In the genomic region with DNA sequence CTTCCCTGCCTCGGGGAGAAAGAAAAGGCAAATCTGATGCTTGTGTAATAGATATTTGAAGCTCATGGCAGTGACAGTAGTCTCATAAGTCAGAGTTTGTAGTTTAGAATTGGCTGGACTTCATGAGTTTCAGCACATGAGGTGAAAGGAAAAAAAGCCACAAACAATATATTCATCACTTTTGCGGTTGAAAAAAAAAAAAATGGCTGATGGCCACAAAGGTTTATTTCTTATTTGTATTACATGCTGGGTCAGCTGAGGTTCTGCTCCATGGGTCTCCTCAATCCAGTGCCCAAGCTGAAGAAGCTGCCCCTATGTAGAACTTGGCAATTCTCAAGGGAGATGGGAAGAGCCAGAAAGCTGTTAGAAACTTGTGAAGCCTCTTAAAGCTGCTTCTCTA, we compare ENCODE assay signal across 1 cellular context.
TF ChIP-seq lines count a peak whose summit lies in the region.

No MANE protein-coding gene starts in this region.

TF ChIP-seq in K562, 482 proteins besides CTCF, POLR2A, EP300 and RAD21:
- TF ChIP-seq GABPB2 (CRISPR knock-in tag; conservative IDR thresholded peaks at IDR 0.05) (no peak), TRIM24 (IDR thresholded peaks at IDR 0.05) (no peak), ZNF384 (IDR thresholded peaks at IDR 0.05; ENCODE audit: low read depth, low read length) (no peak), ZNF316 (IDR thresholded peaks at IDR 0.05) (no peak), RNF2 (IDR thresholded peaks at IDR 0.05) (no peak), PURB (CRISPR knock-in tag; IDR thresholded peaks at IDR 0.05; ENCODE audit: low read depth) (no peak), BRCA1 (IDR thresholded peaks at IDR 0.05) (no peak), BRCA1 (CRISPR knock-in tag; IDR thresholded peaks at IDR 0.05) (no peak), ZNF23 (CRISPR knock-in tag; IDR thresholded peaks at IDR 0.05) (no peak), NR2C2 (CRISPR knock-in tag; IDR thresholded peaks at IDR 0.05) (no peak), NR2C2 (tag; IDR thresholded peaks at IDR 0.05) (no peak), RBM14 (IDR thresholded peaks at IDR 0.05; ENCODE audit: borderline replicate concordance, insufficient read depth, low read depth, low read length) (no peak), ZBTB12 (CRISPR knock-in tag; IDR thresholded peaks at IDR 0.05) (no peak), MEF2D (tag; conservative IDR thresholded peaks at IDR 0.05; ENCODE audit: low read depth) (no peak), GTF2A2 (tag; IDR thresholded peaks at IDR 0.05) (no peak), DPF2 (IDR thresholded peaks at IDR 0.05) (no peak), SMARCE1 (IDR thresholded peaks at IDR 0.05) (no peak), HDGF (IDR thresholded peaks at IDR 0.05) (no peak), SPI1 (IDR thresholded peaks at IDR 0.05; ENCODE audit: borderline replicate concordance, low read depth, low read length) (no peak), CGGBP1 (CRISPR knock-in tag; IDR thresholded peaks at IDR 0.05) (no peak)
- TF ChIP-seq, protein P1, sequence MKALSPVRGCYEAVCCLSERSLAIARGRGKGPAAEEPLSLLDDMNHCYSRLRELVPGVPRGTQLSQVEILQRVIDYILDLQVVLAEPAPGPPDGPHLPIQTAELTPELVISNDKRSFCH (CRISPR knock-in tag; IDR thresholded peaks at IDR 0.05): no peak
- TF ChIP-seq, protein P1 (tag; IDR thresholded peaks at IDR 0.05): no peak
- TF ChIP-seq, protein P2, sequence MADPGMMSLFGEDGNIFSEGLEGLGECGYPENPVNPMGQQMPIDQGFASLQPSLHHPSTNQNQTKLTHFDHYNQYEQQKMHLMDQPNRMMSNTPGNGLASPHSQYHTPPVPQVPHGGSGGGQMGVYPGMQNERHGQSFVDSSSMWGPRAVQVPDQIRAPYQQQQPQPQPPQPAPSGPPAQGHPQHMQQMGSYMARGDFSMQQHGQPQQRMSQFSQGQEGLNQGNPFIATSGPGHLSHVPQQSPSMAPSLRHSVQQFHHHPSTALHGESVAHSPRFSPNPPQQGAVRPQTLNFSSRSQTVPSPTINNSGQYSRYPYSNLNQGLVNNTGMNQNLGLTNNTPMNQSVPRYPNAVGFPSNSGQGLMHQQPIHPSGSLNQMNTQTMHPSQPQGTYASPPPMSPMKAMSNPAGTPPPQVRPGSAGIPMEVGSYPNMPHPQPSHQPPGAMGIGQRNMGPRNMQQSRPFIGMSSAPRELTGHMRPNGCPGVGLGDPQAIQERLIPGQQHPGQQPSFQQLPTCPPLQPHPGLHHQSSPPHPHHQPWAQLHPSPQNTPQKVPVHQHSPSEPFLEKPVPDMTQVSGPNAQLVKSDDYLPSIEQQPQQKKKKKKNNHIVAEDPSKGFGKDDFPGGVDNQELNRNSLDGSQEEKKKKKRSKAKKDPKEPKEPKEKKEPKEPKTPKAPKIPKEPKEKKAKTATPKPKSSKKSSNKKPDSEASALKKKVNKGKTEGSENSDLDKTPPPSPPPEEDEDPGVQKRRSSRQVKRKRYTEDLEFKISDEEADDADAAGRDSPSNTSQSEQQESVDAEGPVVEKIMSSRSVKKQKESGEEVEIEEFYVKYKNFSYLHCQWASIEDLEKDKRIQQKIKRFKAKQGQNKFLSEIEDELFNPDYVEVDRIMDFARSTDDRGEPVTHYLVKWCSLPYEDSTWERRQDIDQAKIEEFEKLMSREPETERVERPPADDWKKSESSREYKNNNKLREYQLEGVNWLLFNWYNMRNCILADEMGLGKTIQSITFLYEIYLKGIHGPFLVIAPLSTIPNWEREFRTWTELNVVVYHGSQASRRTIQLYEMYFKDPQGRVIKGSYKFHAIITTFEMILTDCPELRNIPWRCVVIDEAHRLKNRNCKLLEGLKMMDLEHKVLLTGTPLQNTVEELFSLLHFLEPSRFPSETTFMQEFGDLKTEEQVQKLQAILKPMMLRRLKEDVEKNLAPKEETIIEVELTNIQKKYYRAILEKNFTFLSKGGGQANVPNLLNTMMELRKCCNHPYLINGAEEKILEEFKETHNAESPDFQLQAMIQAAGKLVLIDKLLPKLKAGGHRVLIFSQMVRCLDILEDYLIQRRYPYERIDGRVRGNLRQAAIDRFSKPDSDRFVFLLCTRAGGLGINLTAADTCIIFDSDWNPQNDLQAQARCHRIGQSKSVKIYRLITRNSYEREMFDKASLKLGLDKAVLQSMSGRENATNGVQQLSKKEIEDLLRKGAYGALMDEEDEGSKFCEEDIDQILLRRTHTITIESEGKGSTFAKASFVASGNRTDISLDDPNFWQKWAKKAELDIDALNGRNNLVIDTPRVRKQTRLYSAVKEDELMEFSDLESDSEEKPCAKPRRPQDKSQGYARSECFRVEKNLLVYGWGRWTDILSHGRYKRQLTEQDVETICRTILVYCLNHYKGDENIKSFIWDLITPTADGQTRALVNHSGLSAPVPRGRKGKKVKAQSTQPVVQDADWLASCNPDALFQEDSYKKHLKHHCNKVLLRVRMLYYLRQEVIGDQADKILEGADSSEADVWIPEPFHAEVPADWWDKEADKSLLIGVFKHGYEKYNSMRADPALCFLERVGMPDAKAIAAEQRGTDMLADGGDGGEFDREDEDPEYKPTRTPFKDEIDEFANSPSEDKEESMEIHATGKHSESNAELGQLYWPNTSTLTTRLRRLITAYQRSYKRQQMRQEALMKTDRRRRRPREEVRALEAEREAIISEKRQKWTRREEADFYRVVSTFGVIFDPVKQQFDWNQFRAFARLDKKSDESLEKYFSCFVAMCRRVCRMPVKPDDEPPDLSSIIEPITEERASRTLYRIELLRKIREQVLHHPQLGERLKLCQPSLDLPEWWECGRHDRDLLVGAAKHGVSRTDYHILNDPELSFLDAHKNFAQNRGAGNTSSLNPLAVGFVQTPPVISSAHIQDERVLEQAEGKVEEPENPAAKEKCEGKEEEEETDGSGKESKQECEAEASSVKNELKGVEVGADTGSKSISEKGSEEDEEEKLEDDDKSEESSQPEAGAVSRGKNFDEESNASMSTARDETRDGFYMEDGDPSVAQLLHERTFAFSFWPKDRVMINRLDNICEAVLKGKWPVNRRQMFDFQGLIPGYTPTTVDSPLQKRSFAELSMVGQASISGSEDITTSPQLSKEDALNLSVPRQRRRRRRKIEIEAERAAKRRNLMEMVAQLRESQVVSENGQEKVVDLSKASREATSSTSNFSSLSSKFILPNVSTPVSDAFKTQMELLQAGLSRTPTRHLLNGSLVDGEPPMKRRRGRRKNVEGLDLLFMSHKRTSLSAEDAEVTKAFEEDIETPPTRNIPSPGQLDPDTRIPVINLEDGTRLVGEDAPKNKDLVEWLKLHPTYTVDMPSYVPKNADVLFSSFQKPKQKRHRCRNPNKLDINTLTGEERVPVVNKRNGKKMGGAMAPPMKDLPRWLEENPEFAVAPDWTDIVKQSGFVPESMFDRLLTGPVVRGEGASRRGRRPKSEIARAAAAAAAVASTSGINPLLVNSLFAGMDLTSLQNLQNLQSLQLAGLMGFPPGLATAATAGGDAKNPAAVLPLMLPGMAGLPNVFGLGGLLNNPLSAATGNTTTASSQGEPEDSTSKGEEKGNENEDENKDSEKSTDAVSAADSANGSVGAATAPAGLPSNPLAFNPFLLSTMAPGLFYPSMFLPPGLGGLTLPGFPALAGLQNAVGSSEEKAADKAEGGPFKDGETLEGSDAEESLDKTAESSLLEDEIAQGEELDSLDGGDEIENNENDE (IDR thresholded peaks at IDR 0.05; ENCODE audit: low read depth, low read length): no peak
